1 cellular context compared by ENCODE assay signal in the genomic region with DNA sequence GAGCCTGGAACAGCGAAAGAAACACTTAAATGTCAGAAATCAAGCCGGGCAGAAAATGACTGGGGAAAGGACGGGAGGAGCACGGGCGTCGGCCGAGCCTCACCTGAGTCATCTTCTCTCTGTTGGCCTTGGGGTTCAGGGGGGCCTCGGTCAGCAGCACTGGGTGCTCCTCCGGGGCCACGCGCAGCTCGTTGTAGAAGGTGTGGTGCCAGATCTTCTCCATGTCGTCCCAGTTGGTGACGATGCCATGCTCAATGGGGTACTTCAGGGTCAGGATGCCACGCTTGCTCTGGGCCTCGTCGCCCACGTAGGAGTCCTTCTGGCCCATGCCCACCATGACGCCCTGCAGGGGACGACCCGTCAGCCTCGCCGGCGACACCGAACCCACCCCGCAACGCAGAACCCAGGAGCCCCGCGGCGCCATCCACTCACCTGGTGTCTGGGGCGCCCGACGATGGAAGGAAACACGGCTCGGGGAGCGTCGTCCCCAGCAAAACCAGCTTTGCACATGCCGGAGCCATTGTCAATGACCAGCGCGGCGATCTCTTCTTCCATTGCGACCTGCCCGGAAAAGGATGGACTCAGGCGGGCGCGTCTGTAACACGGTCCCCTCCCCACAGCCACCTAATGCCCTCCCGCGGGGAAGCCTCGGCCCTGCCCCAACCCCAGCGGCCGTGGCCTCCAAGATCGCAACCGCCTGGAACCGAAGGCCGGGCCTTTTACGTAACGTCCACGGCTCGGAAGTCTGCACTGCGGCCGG.
TF ChIP-seq lines count a peak whose summit lies in the region.

No MANE protein-coding gene starts in this region.

TF ChIP-seq in K562, 482 proteins besides CTCF, POLR2A, EP300 and RAD21 (continued from another document and continues in another):
- TF ChIP-seq, protein P1, sequence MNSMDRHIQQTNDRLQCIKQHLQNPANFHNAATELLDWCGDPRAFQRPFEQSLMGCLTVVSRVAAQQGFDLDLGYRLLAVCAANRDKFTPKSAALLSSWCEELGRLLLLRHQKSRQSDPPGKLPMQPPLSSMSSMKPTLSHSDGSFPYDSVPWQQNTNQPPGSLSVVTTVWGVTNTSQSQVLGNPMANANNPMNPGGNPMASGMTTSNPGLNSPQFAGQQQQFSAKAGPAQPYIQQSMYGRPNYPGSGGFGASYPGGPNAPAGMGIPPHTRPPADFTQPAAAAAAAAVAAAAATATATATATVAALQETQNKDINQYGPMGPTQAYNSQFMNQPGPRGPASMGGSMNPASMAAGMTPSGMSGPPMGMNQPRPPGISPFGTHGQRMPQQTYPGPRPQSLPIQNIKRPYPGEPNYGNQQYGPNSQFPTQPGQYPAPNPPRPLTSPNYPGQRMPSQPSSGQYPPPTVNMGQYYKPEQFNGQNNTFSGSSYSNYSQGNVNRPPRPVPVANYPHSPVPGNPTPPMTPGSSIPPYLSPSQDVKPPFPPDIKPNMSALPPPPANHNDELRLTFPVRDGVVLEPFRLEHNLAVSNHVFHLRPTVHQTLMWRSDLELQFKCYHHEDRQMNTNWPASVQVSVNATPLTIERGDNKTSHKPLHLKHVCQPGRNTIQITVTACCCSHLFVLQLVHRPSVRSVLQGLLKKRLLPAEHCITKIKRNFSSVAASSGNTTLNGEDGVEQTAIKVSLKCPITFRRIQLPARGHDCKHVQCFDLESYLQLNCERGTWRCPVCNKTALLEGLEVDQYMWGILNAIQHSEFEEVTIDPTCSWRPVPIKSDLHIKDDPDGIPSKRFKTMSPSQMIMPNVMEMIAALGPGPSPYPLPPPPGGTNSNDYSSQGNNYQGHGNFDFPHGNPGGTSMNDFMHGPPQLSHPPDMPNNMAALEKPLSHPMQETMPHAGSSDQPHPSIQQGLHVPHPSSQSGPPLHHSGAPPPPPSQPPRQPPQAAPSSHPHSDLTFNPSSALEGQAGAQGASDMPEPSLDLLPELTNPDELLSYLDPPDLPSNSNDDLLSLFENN (IDR thresholded peaks at IDR 0.05; ENCODE audit: low read depth in 2 of 2, low read length in 2 of 2) = no peak
- no peak for TF ChIP-seq BCOR (IDR thresholded peaks at IDR 0.05)
- no peak for TF ChIP-seq C11orf30 (IDR thresholded peaks at IDR 0.05; ENCODE audit: low read depth)
- no peak for TF ChIP-seq NFYB (IDR thresholded peaks at IDR 0.05; ENCODE audit: extremely low read depth, insufficient read length)
- no peak for TF ChIP-seq KAT8 (IDR thresholded peaks at IDR 0.05; ENCODE audit: low read depth)
- TF ChIP-seq MAFF (IDR thresholded peaks at IDR 0.05; ENCODE audit: low read length) = no peak
- TF ChIP-seq ZNF354B (CRISPR knock-in tag; IDR thresholded peaks at IDR 0.05) = no peak
- TF ChIP-seq PTBP1 (IDR thresholded peaks at IDR 0.05; ENCODE audit: low read depth, low read length) = no peak
- no peak for TF ChIP-seq PHTF2 (CRISPR knock-in tag; IDR thresholded peaks at IDR 0.05)
- no peak for TF ChIP-seq SPI1 (IDR thresholded peaks at IDR 0.05; ENCODE audit: borderline replicate concordance, low read depth, low read length)
- peak; percentile 64; the same call in 1 of the 2 replicates for TF ChIP-seq KAT7 (CRISPR knock-in tag; IDR thresholded peaks at IDR 0.05; ENCODE audit: borderline replicate concordance)
- no peak for TF ChIP-seq ZNF699 (CRISPR knock-in tag; IDR thresholded peaks at IDR 0.05; ENCODE audit: insufficient replicate concordance)
- no peak for TF ChIP-seq MTA1 (IDR thresholded peaks at IDR 0.05; ENCODE audit: borderline replicate concordance)
- no peak for TF ChIP-seq SMARCA5 (IDR thresholded peaks at IDR 0.05)
- no peak for TF ChIP-seq ZNF449 (CRISPR knock-in tag; IDR thresholded peaks at IDR 0.05)
- no peak for TF ChIP-seq ZBTB8A (IDR thresholded peaks at IDR 0.05; ENCODE audit: partially characterized antibody)
- no peak for TF ChIP-seq TRIM28 (IDR thresholded peaks at IDR 0.05)
- no peak for TF ChIP-seq ZNF212 (CRISPR knock-in tag; IDR thresholded peaks at IDR 0.05)
- no peak for TF ChIP-seq ZNF766 (CRISPR knock-in tag; conservative IDR thresholded peaks at IDR 0.05)
- no peak for TF ChIP-seq BCLAF1 (IDR thresholded peaks at IDR 0.05; ENCODE audit: borderline replicate concordance in 1 of 2, control insufficient read depth in 1 of 2, low read depth in 2 of 2, low read length in 1 of 2)
- TF ChIP-seq, protein P2, sequence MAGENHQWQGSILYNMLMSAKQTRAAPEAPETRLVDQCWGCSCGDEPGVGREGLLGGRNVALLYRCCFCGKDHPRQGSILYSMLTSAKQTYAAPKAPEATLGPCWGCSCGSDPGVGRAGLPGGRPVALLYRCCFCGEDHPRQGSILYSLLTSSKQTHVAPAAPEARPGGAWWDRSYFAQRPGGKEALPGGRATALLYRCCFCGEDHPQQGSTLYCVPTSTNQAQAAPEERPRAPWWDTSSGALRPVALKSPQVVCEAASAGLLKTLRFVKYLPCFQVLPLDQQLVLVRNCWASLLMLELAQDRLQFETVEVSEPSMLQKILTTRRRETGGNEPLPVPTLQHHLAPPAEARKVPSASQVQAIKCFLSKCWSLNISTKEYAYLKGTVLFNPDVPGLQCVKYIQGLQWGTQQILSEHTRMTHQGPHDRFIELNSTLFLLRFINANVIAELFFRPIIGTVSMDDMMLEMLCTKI (IDR thresholded peaks at IDR 0.05; ENCODE audit: partially characterized antibody) = no peak
- TF ChIP-seq ZFX (CRISPR knock-in tag; IDR thresholded peaks at IDR 0.05) = no peak
- TF ChIP-seq HNRNPK (IDR thresholded peaks at IDR 0.05; ENCODE audit: low read depth, low read length, poor library complexity, severe bottlenecking) = no peak
- no peak for TF ChIP-seq XRCC3 (IDR thresholded peaks at IDR 0.05)
- TF ChIP-seq, protein P3, sequence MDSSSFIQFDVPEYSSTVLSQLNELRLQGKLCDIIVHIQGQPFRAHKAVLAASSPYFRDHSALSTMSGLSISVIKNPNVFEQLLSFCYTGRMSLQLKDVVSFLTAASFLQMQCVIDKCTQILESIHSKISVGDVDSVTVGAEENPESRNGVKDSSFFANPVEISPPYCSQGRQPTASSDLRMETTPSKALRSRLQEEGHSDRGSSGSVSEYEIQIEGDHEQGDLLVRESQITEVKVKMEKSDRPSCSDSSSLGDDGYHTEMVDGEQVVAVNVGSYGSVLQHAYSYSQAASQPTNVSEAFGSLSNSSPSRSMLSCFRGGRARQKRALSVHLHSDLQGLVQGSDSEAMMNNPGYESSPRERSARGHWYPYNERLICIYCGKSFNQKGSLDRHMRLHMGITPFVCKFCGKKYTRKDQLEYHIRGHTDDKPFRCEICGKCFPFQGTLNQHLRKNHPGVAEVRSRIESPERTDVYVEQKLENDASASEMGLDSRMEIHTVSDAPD (CRISPR knock-in tag; IDR thresholded peaks at IDR 0.05) = no peak
- no peak for TF ChIP-seq POU5F1 (IDR thresholded peaks at IDR 0.05; ENCODE audit: borderline replicate concordance, low read depth, low read length, partially characterized antibody)
- no peak for TF ChIP-seq GTF2B (IDR thresholded peaks at IDR 0.05; ENCODE audit: extremely low read depth, insufficient read length)
- peak; percentile 87 for TF ChIP-seq KDM5B (IDR thresholded peaks at IDR 0.05; ENCODE audit: insufficient replicate concordance, low read depth, low read length)
- TF ChIP-seq NFE2 (IDR thresholded peaks at IDR 0.05; ENCODE audit: low read depth) = no peak
- TF ChIP-seq SNAPC5 (CRISPR knock-in tag; IDR thresholded peaks at IDR 0.05) = no peak
- TF ChIP-seq, protein P4, sequence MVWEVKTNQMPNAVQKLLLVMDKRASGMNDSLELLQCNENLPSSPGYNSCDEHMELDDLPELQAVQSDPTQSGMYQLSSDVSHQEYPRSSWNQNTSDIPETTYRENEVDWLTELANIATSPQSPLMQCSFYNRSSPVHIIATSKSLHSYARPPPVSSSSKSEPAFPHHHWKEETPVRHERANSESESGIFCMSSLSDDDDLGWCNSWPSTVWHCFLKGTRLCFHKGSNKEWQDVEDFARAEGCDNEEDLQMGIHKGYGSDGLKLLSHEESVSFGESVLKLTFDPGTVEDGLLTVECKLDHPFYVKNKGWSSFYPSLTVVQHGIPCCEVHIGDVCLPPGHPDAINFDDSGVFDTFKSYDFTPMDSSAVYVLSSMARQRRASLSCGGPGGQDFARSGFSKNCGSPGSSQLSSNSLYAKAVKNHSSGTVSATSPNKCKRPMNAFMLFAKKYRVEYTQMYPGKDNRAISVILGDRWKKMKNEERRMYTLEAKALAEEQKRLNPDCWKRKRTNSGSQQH (CRISPR knock-in tag; IDR thresholded peaks at IDR 0.05) = peak; percentile 58; the same call in 1 of the 2 replicates
- no peak for TF ChIP-seq SMARCA4 (IDR thresholded peaks at IDR 0.05)
- TF ChIP-seq, protein P5, sequence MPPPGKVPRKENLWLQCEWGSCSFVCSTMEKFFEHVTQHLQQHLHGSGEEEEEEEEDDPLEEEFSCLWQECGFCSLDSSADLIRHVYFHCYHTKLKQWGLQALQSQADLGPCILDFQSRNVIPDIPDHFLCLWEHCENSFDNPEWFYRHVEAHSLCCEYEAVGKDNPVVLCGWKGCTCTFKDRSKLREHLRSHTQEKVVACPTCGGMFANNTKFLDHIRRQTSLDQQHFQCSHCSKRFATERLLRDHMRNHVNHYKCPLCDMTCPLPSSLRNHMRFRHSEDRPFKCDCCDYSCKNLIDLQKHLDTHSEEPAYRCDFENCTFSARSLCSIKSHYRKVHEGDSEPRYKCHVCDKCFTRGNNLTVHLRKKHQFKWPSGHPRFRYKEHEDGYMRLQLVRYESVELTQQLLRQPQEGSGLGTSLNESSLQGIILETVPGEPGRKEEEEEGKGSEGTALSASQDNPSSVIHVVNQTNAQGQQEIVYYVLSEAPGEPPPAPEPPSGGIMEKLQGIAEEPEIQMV (tag; conservative IDR thresholded peaks at IDR 0.05; ENCODE audit: low read depth) = no peak
- no peak for TF ChIP-seq PHF21A (IDR thresholded peaks at IDR 0.05; ENCODE audit: borderline replicate concordance, low read depth)
- TF ChIP-seq ZNF140 (CRISPR knock-in tag; IDR thresholded peaks at IDR 0.05) = no peak
- TF ChIP-seq U2AF1 (optimal IDR thresholded peaks at IDR 0.05; ENCODE audit: low read depth, low read length) = peak; percentile 4
- TF ChIP-seq SP1 (CRISPR knock-in tag; IDR thresholded peaks at IDR 0.05) = peak; percentile 87
- TF ChIP-seq BCL6 (CRISPR knock-in tag; IDR thresholded peaks at IDR 0.05) = no peak
- TF ChIP-seq KLF6 (CRISPR knock-in tag; IDR thresholded peaks at IDR 0.05; ENCODE audit: borderline replicate concordance) = no peak
- TF ChIP-seq, protein P6, sequence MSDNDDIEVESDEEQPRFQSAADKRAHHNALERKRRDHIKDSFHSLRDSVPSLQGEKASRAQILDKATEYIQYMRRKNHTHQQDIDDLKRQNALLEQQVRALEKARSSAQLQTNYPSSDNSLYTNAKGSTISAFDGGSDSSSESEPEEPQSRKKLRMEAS (CRISPR knock-in tag; IDR thresholded peaks at IDR 0.05) = no peak
- no peak for TF ChIP-seq ESRRB (CRISPR knock-in tag; IDR thresholded peaks at IDR 0.05; ENCODE audit: borderline replicate concordance)
- no peak for TF ChIP-seq ZKSCAN1 (IDR thresholded peaks at IDR 0.05; ENCODE audit: low read depth, low read length)
- no peak for TF ChIP-seq ZNF583 (CRISPR knock-in tag; IDR thresholded peaks at IDR 0.05)
- TF ChIP-seq CEBPG (CRISPR knock-in tag; IDR thresholded peaks at IDR 0.05) = no peak
- no peak for TF ChIP-seq CEBPG (tag; conservative IDR thresholded peaks at IDR 0.05 in 1 of 2, IDR thresholded peaks at IDR 0.05 in 1 of 2)
- TF ChIP-seq MLX (CRISPR knock-in tag; conservative IDR thresholded peaks at IDR 0.05) = no peak
- TF ChIP-seq GATAD2A (IDR thresholded peaks at IDR 0.05) = no peak
